Comparison of ENCODE assay signal across 9 cellular contexts in genomic region chr5:3622961-3623360, GRCh38. TPM values are rescaled to one million over a fixed set of nuclear protein-coding genes. Genes with fewer than 3 reads are reported as not detected.
"Had no signal": no experiment of that assay in that cellular context is flagged by ENCODE, and none has a peak within 500 bp of the region (broad histone marks: within the 10 kb centered on the region; RNA-seq: fewer than 3 reads in every experiment).

No MANE protein-coding gene starts in this region.

- H3K4me3 ChIP-seq: GM12878 had no signal

- DNase-seq: GDM1, GF-D8 had no signal

- FAIRE-seq: G401.6, GM12878, GM12891, GM12892, GM18507, GM19239 had no signal

RNA-seq across cellular contexts. Expression of gene IRX1, which starts 27.3 kb away (rescaled TPM):
- total RNA-seq: G401, GM12878 had no signal
- polyA plus RNA-seq: GM12878 had no signal
